In the genomic region with DNA sequence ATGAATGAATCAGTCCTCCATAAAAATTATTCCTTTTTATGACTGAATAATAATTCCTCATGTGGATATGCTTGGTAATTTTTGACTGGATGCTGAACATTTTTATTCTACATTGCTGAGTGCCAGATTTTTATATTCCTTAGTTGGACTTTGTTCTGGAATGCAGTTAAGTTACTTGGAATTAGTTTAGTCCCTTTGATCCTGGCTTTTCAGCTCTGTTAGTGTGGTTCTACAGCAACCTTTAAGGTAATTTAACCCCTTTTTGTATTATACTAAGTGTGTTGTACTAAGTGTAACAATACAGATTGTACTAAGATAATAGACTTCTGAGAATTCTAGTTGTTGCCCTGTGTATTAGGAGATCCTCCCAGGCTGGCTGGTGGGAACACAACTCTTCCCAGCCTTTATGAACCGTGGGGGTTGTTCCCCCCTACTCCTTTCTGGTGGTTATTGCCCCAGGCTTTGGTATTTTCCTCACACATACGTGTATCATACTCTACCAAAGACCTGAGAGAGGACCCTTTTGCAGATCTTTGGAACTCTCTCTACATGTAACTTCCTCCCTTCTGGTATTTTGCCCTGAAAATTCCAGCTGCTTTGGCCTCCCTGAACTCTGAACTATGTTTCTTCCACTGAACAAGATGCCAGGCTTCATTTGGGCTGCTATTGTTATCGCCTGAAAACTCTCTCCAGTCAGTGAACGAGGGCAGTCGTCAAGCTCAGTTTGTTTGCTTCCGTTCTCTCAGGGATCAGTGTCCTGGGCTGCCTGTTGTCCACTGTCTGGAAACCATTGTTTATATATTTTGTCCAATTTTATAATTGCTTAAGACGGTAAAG, we compare ENCODE assay signal across 1 cellular context.
TF ChIP-seq lines count a peak whose summit lies in the region.

No MANE protein-coding gene starts in this region.

TF ChIP-seq in HepG2, 621 proteins besides CTCF, POLR2A, EP300 and RAD21 (continued from another document and continues in another):
- TF ChIP-seq FOSL1 (CRISPR knock-in tag; IDR thresholded peaks at IDR 0.05; ENCODE audit: borderline replicate concordance) (no peak), NR3C1 (CRISPR knock-in tag; IDR thresholded peaks at IDR 0.05) (no peak), ZNF234 (CRISPR knock-in tag; conservative IDR thresholded peaks at IDR 0.05) (no peak), ZNF101 (CRISPR knock-in tag; IDR thresholded peaks at IDR 0.05; ENCODE audit: borderline replicate concordance, low read depth) (no peak), PBX3 (CRISPR knock-in tag; IDR thresholded peaks at IDR 0.05; ENCODE audit: borderline replicate concordance) (no peak), SATB2 (CRISPR knock-in tag; IDR thresholded peaks at IDR 0.05) (no peak), HMG20B (CRISPR knock-in tag; conservative IDR thresholded peaks at IDR 0.05) (no peak), CBFB (CRISPR knock-in tag; IDR thresholded peaks at IDR 0.05) (no peak), NFIB (CRISPR knock-in tag; IDR thresholded peaks at IDR 0.05; ENCODE audit: borderline replicate concordance) (no peak), ZNF800 (CRISPR knock-in tag; IDR thresholded peaks at IDR 0.05) (no peak), SNAPC2 (CRISPR knock-in tag; IDR thresholded peaks at IDR 0.05) (no peak), HDAC2 (CRISPR knock-in tag; IDR thresholded peaks at IDR 0.05) (peak; percentile 70), MTA3 (CRISPR knock-in tag; IDR thresholded peaks at IDR 0.05) (no peak), JUNB (CRISPR knock-in tag; IDR thresholded peaks at IDR 0.05; ENCODE audit: borderline replicate concordance) (no peak), RBM22 (optimal IDR thresholded peaks at IDR 0.05; ENCODE audit: low read length) (no peak), ZNF839 (CRISPR knock-in tag; IDR thresholded peaks at IDR 0.05; ENCODE audit: borderline replicate concordance) (no peak), ZNF576 (CRISPR knock-in tag; IDR thresholded peaks at IDR 0.05) (no peak), HOXD1 (CRISPR knock-in tag; IDR thresholded peaks at IDR 0.05) (no peak), KDM6A (CRISPR knock-in tag; IDR thresholded peaks at IDR 0.05; ENCODE audit: low read depth) (peak; percentile 15; the same call in 1 of the 2 replicates), ZNF670 (CRISPR knock-in tag; IDR thresholded peaks at IDR 0.05; ENCODE audit: borderline replicate concordance) (no peak), ZNF326 (CRISPR knock-in tag; IDR thresholded peaks at IDR 0.05; ENCODE audit: borderline replicate concordance) (no peak), ZNF230 (CRISPR knock-in tag; IDR thresholded peaks at IDR 0.05) (no peak), NKX3-1 (CRISPR knock-in tag; IDR thresholded peaks at IDR 0.05) (no peak), CBX2 (IDR thresholded peaks at IDR 0.05; ENCODE audit: low read depth, low read length) (no peak), CBX2 (CRISPR knock-in tag; IDR thresholded peaks at IDR 0.05; ENCODE audit: low read depth) (no peak), ZNF749 (CRISPR knock-in tag; IDR thresholded peaks at IDR 0.05; ENCODE audit: borderline replicate concordance) (no peak), NCOA2 (CRISPR knock-in tag; IDR thresholded peaks at IDR 0.05) (0 out of 2 replicates have a peak, but pooled peaks have one; percentile 14), NFE2L2 (IDR thresholded peaks at IDR 0.05; ENCODE audit: low read length) (no peak), ZNF598 (CRISPR knock-in tag; IDR thresholded peaks at IDR 0.05; ENCODE audit: borderline replicate concordance) (no peak), XRCC5 (optimal IDR thresholded peaks at IDR 0.05; ENCODE audit: low read length) (no peak), ZNF501 (CRISPR knock-in tag; IDR thresholded peaks at IDR 0.05) (peak; percentile 52; the same call in 1 of the 2 replicates), TRIM22 (IDR thresholded peaks at IDR 0.05) (no peak), PRPF4 (IDR thresholded peaks at IDR 0.05; ENCODE audit: low read depth, low read length, poor library complexity, severe bottlenecking) (no peak), FLYWCH1 (CRISPR knock-in tag; IDR thresholded peaks at IDR 0.05) (peak; percentile 49; the same call in 1 of the 2 replicates), ARID2 (CRISPR knock-in tag; IDR thresholded peaks at IDR 0.05; ENCODE audit: borderline replicate concordance) (no peak), GABPA (IDR thresholded peaks at IDR 0.05; ENCODE audit: low read depth, low read length) (no peak), GABPA (CRISPR knock-in tag; IDR thresholded peaks at IDR 0.05; ENCODE audit: low read depth) (no peak)
- TF ChIP-seq, protein P1, sequence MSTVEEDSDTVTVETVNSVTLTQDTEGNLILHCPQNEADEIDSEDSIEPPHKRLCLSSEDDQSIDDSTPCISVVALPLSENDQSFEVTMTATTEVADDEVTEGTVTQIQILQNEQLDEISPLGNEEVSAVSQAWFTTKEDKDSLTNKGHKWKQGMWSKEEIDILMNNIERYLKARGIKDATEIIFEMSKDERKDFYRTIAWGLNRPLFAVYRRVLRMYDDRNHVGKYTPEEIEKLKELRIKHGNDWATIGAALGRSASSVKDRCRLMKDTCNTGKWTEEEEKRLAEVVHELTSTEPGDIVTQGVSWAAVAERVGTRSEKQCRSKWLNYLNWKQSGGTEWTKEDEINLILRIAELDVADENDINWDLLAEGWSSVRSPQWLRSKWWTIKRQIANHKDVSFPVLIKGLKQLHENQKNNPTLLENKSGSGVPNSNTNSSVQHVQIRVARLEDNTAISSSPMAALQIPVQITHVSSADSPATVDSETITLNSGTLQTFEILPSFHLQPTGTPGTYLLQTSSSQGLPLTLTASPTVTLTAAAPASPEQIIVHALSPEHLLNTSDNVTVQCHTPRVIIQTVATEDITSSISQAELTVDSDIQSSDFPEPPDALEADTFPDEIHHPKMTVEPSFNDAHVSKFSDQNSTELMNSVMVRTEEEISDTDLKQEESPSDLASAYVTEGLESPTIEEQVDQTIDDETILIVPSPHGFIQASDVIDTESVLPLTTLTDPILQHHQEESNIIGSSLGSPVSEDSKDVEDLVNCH (CRISPR knock-in tag; IDR thresholded peaks at IDR 0.05) = no peak
- TF ChIP-seq, protein P2, sequence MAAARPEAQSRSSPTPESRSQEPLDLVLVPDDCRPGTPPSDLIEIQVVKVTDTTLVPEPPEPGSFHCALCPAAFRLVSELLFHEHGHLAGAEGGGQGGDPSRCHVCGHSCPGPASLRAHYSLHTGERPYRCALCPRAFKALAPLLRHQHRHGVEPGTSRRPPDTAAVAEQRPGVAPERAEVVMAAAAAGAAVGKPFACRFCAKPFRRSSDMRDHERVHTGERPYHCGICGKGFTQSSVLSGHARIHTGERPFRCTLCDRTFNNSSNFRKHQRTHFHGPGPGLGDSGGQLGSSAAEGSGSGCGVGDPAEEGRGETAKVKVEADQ (CRISPR knock-in tag; IDR thresholded peaks at IDR 0.05; ENCODE audit: borderline replicate concordance) = no peak
- TF ChIP-seq, protein P3, sequence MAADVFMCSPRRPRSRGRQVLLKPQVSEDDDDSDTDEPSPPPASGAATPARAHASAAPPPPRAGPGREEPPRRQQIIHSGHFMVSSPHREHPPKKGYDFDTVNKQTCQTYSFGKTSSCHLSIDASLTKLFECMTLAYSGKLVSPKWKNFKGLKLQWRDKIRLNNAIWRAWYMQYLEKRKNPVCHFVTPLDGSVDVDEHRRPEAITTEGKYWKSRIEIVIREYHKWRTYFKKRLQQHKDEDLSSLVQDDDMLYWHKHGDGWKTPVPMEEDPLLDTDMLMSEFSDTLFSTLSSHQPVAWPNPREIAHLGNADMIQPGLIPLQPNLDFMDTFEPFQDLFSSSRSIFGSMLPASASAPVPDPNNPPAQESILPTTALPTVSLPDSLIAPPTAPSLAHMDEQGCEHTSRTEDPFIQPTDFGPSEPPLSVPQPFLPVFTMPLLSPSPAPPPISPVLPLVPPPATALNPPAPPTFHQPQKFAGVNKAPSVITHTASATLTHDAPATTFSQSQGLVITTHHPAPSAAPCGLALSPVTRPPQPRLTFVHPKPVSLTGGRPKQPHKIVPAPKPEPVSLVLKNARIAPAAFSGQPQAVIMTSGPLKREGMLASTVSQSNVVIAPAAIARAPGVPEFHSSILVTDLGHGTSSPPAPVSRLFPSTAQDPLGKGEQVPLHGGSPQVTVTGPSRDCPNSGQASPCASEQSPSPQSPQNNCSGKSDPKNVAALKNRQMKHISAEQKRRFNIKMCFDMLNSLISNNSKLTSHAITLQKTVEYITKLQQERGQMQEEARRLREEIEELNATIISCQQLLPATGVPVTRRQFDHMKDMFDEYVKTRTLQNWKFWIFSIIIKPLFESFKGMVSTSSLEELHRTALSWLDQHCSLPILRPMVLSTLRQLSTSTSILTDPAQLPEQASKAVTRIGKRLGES (CRISPR knock-in tag; IDR thresholded peaks at IDR 0.05; ENCODE audit: borderline replicate concordance) = no peak
- TF ChIP-seq, protein P4, sequence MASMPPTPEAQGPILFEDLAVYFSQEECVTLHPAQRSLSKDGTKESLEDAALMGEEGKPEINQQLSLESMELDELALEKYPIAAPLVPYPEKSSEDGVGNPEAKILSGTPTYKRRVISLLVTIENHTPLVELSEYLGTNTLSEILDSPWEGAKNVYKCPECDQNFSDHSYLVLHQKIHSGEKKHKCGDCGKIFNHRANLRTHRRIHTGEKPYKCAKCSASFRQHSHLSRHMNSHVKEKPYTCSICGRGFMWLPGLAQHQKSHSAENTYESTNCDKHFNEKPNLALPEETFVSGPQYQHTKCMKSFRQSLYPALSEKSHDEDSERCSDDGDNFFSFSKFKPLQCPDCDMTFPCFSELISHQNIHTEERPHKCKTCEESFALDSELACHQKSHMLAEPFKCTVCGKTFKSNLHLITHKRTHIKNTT (CRISPR knock-in tag; IDR thresholded peaks at IDR 0.05) = no peak
- TF ChIP-seq, protein P5, sequence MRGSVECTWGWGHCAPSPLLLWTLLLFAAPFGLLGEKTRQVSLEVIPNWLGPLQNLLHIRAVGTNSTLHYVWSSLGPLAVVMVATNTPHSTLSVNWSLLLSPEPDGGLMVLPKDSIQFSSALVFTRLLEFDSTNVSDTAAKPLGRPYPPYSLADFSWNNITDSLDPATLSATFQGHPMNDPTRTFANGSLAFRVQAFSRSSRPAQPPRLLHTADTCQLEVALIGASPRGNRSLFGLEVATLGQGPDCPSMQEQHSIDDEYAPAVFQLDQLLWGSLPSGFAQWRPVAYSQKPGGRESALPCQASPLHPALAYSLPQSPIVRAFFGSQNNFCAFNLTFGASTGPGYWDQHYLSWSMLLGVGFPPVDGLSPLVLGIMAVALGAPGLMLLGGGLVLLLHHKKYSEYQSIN (CRISPR knock-in tag; IDR thresholded peaks at IDR 0.05; ENCODE audit: borderline replicate concordance) = no peak
- TF ChIP-seq, protein P6, sequence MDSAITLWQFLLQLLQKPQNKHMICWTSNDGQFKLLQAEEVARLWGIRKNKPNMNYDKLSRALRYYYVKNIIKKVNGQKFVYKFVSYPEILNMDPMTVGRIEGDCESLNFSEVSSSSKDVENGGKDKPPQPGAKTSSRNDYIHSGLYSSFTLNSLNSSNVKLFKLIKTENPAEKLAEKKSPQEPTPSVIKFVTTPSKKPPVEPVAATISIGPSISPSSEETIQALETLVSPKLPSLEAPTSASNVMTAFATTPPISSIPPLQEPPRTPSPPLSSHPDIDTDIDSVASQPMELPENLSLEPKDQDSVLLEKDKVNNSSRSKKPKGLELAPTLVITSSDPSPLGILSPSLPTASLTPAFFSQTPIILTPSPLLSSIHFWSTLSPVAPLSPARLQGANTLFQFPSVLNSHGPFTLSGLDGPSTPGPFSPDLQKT (CRISPR knock-in tag; IDR thresholded peaks at IDR 0.05; ENCODE audit: borderline replicate concordance) = no peak
